ENCODE assay signal across 10 cellular contexts in genomic region chr19:3537438-3538240, GRCh38. TPM values are rescaled to one million over a fixed set of nuclear protein-coding genes. Genes with fewer than 3 reads are reported as not detected.
DNase-seq lines count a peak whose midpoint lies in the region; ATAC-seq and TF ChIP-seq lines count a peak whose summit lies in the region.
"Had no signal": no experiment of that assay in that cellular context is flagged by ENCODE, and none has a peak within 500 bp of the region (broad histone marks: within the 10 kb centered on the region; RNA-seq: fewer than 3 reads in every experiment).

No MANE protein-coding gene starts in this region.

- no peak for DNase-seq in activated naive CD4-positive, alpha-beta T cell treated with anti-CD3 and anti-CD28 coated beads, Interleukin-2, amount 50 U/mL, for 72 hours (ENCODE audit: low spot score in 2 of 2)
- no peak for DNase-seq in activated naive CD4-positive, alpha-beta T cell treated with anti-CD3 and anti-CD28 coated beads for 36 hours
- DNase-seq in testis (no peak), A172 (ENCODE audit: low spot score) (no peak), GM19238 (ENCODE audit: insufficient read length, low spot score) (no peak)
- DNase-seq: activated CD4-positive, alpha-beta T cell treated with anti-CD3 and anti-CD28 coated beads for 4 hours; NCI-H2081 had no signal

- H3K9me3 Mint-ChIP-seq in activated naive CD4-positive, alpha-beta T cell treated with anti-CD3 and anti-CD28 coated beads, Interleukin-2, amount 50 U/mL, for 72 hours: no peaks in the 10 kb centered on the region
- no peaks in the 10 kb centered on the region for H3K9me3 Mint-ChIP-seq in activated naive CD4-positive, alpha-beta T cell treated with anti-CD3 and anti-CD28 coated beads for 36 hours

- ATAC-seq in activated naive CD4-positive, alpha-beta T cell treated with anti-CD3 and anti-CD28 coated beads, Interleukin-2, amount 50 U/mL, for 72 hours: peak; percentile 9 to 19
- ATAC-seq in esophagus mucosa: peak; percentile 11

- peaks cover 35% of the 10 kb centered on the region for H3K4me1 ChIP-seq in testis

- H3K36me3 Mint-ChIP-seq in activated naive CD4-positive, alpha-beta T cell treated with anti-CD3 and anti-CD28 coated beads, Interleukin-2, amount 50 U/mL, for 72 hours: peaks cover 0 to 17% of the 10 kb centered on the region in 2 donors
- peaks cover 16% of the 10 kb centered on the region for H3K36me3 Mint-ChIP-seq in activated naive CD4-positive, alpha-beta T cell treated with anti-CD3 and anti-CD28 coated beads for 36 hours (ENCODE audit: low read depth)

- no peak overlapping the region for H3K4me3 Mint-ChIP-seq in activated naive CD4-positive, alpha-beta T cell treated with anti-CD3 and anti-CD28 coated beads for 36 hours

- H3K36me3 ChIP-seq in testis (ENCODE audit: low read depth, missing control alignments): no peaks in the 10 kb centered on the region
- H3K36me3 ChIP-seq: ovary had no signal

- TF ChIP-seq CTCF in testis (IDR thresholded peaks at IDR 0.05): no peak

- H3K9me3 ChIP-seq in testis: no peaks in the 10 kb centered on the region
- H3K9me3 ChIP-seq: ovary had no signal

- H3K4me3 ChIP-seq in testis: no peak overlapping the region
- H3K4me3 ChIP-seq: ovary had no signal

- H3K4me1 Mint-ChIP-seq in activated naive CD4-positive, alpha-beta T cell treated with anti-CD3 and anti-CD28 coated beads for 36 hours (ENCODE audit: low read depth): no peaks in the 10 kb centered on the region

- H3K27ac Mint-ChIP-seq in activated naive CD4-positive, alpha-beta T cell treated with anti-CD3 and anti-CD28 coated beads, Interleukin-2, amount 50 U/mL, for 72 hours: peak overlapping the region; percentile 77 to 84
- H3K27ac Mint-ChIP-seq in activated naive CD4-positive, alpha-beta T cell treated with anti-CD3 and anti-CD28 coated beads for 36 hours: no peak overlapping the region

- CTCF ChIA-PET in activated naive CD4-positive, alpha-beta T cell treated with anti-CD3 and anti-CD28 coated beads for 36 hours (lab: Charles Lee): interaction anchor here (1.6 kb wide), 1 partner anchor 11 kb away, joined by 3 read pairs; no protein-coding TSS in a partner anchor

- H3K27me3 Mint-ChIP-seq in activated naive CD4-positive, alpha-beta T cell treated with anti-CD3 and anti-CD28 coated beads for 36 hours (ENCODE audit: low read depth): no peaks in the 10 kb centered on the region

- TF ChIP-seq POLR2A in testis (IDR thresholded peaks at IDR 0.05): no peak

- H3K27ac ChIP-seq in testis: peak overlapping the region; percentile 62 to 66

- intact Hi-C loops in activated naive CD4-positive, alpha-beta T cell treated with anti-CD3 and anti-CD28 coated beads for 36 hours (cut with micrococcal nuclease): no loop called here
- intact Hi-C loops in testis (cut with DNase I; ENCODE audit: low total_unique reads): no loop called here

- WGBS in testis, 2 donors: 73 to 78% methylated on average over 21 to 22 of the region's 22 CpGs

- no peaks in the 10 kb centered on the region for H3K27me3 ChIP-seq in testis
- H3K27me3 ChIP-seq: ovary had no signal

RNA-seq across cellular contexts. Expression of gene TEKTIP1, which starts 1.3 kb away (rescaled TPM):
- total RNA-seq in activated naive CD4-positive, alpha-beta T cell treated with anti-CD3 and anti-CD28 coated beads, Interleukin-2, amount 50 U/mL, for 72 hours: 1 to 10 TPM; 3.0 to 3.8 TPM
- total RNA-seq in activated naive CD4-positive, alpha-beta T cell treated with anti-CD3 and anti-CD28 coated beads for 36 hours: 1 to 10 TPM; 2.1 to 2.5 TPM
- total RNA-seq in esophagus mucosa (0.84 TPM), testis (10 to 100 TPM; 35.8 to 55.9 TPM)
- 68.2 TPM for polyA plus RNA-seq in testis (ENCODE audit: insufficient read depth, low read depth, low replicate concordance)
- total RNA-seq in A172 (2014; rRNA removed; shearing (Covaris generic)): not detected in 2 replicates
- polyA plus RNA-seq: endothelial cell of umbilical vein had no signal

RNA-seq across cellular contexts. Expression of gene MFSD12, which starts 19.7 kb away (rescaled TPM):
- 10 to 100 TPM; 40.1 to 47.5 TPM for total RNA-seq in activated naive CD4-positive, alpha-beta T cell treated with anti-CD3 and anti-CD28 coated beads, Interleukin-2, amount 50 U/mL, for 72 hours
- 10 to 100 TPM; 31.3 to 34.0 TPM for total RNA-seq in activated naive CD4-positive, alpha-beta T cell treated with anti-CD3 and anti-CD28 coated beads for 36 hours
- 25.7 TPM for total RNA-seq in esophagus mucosa
- total RNA-seq in testis: 10 to 100 TPM; 83.9 to 95.1 TPM
- polyA plus RNA-seq in testis (ENCODE audit: insufficient read depth, low read depth, low replicate concordance): 32.8 TPM
- total RNA-seq in A172 (2014; rRNA removed; shearing (Covaris generic)): 152 and 169 TPM in 2 replicates

RNA-seq across cellular contexts. Expression of gene FZR1, which starts 31.5 kb away (rescaled TPM):
- total RNA-seq in activated naive CD4-positive, alpha-beta T cell treated with anti-CD3 and anti-CD28 coated beads, Interleukin-2, amount 50 U/mL, for 72 hours: 10 to 100 TPM; 52.4 to 73.5 TPM
- total RNA-seq in activated naive CD4-positive, alpha-beta T cell treated with anti-CD3 and anti-CD28 coated beads for 36 hours: 10 to 100 TPM; 40.3 to 46.3 TPM
- total RNA-seq in esophagus mucosa: 38.5 TPM
- 10 to 100 TPM; 91.2 to 95.1 TPM for total RNA-seq in testis
- 123 TPM for polyA plus RNA-seq in testis (ENCODE audit: insufficient read depth, low read depth, low replicate concordance)
- 44.4 and 46.2 TPM in 2 replicates for total RNA-seq in A172 (2014; rRNA removed; shearing (Covaris generic))

RNA-seq across cellular contexts. Expression of gene HMG20B, which starts 35.1 kb away (rescaled TPM):
- total RNA-seq in activated naive CD4-positive, alpha-beta T cell treated with anti-CD3 and anti-CD28 coated beads, Interleukin-2, amount 50 U/mL, for 72 hours: 10 to 100 TPM; 66.2 to 86.9 TPM
- 10 to 100 TPM; 63.3 to 65.9 TPM for total RNA-seq in activated naive CD4-positive, alpha-beta T cell treated with anti-CD3 and anti-CD28 coated beads for 36 hours
- total RNA-seq in esophagus mucosa (36.6 TPM), testis (100 to 1,000 TPM; 108 to 129 TPM)
- polyA plus RNA-seq in testis (ENCODE audit: insufficient read depth, low read depth, low replicate concordance): 66.2 TPM
- 224 and 260 TPM in 2 replicates for total RNA-seq in A172 (2014; rRNA removed; shearing (Covaris generic))

RNA-seq across cellular contexts. Expression of gene DOHH, which starts 37.2 kb away (rescaled TPM):
- total RNA-seq in activated naive CD4-positive, alpha-beta T cell treated with anti-CD3 and anti-CD28 coated beads, Interleukin-2, amount 50 U/mL, for 72 hours: 10 to 100 TPM; 13.2 to 14.8 TPM
- total RNA-seq in activated naive CD4-positive, alpha-beta T cell treated with anti-CD3 and anti-CD28 coated beads for 36 hours: 10 to 100 TPM; 13.3 to 14.0 TPM
- total RNA-seq in esophagus mucosa (11.1 TPM), testis (10 to 100 TPM; 23.5 to 29.1 TPM)
- polyA plus RNA-seq in testis (ENCODE audit: insufficient read depth, low read depth, low replicate concordance): 10.7 TPM
- total RNA-seq in A172 (2014; rRNA removed; shearing (Covaris generic)): 18.0 and 27.3 TPM in 2 replicates

Comparison
In these comparisons a context has a peak if more than half of its experiments do, and no peak if none do; other contexts are left out.
1. RNA of gene TEKTIP1, which starts 1.3 kb away (total RNA-seq): 35.8 to 55.9 TPM in testis; 3.0 to 3.8 TPM in activated naive CD4-positive, alpha-beta T cell treated with anti-CD3 and anti-CD28 coated beads, Interleukin-2, amount 50 U/mL, for 72 hours, 2.1 to 2.5 TPM in activated naive CD4-positive, alpha-beta T cell treated with anti-CD3 and anti-CD28 coated beads for 36 hours, 0.84 TPM in esophagus mucosa (single experiment) and not detected in A172; every median in the first group is over 4 times any median in the second.